22 cellular contexts compared by ENCODE assay signal in genomic region chr2:224569654-224570053, GRCh38. TPM values are rescaled to one million over a fixed set of nuclear protein-coding genes. Genes with fewer than 3 reads are reported as not detected.
DNase-seq lines count a peak whose midpoint lies in the region; ATAC-seq lines count a peak whose summit lies in the region.
"Had no signal": no experiment of that assay in that cellular context is flagged by ENCODE, and none has a peak within 500 bp of the region (broad histone marks: within the 10 kb centered on the region; RNA-seq: fewer than 3 reads in every experiment).

No MANE protein-coding gene starts in this region.

- no peak overlapping the region for H2BK5ac ChIP-seq in mesenchymal stem cell (ENCODE audit: low read depth, low read length, poor library complexity, severe bottlenecking)

- no peak overlapping the region for H2AFZ ChIP-seq in GM23248
- no peak overlapping the region for H2AFZ ChIP-seq in mesenchymal stem cell (ENCODE audit: low read depth, low read length)

- H3K36me3 Mint-ChIP-seq in stimulated activated effector memory CD8-positive, alpha-beta T cell treated with anti-CD3 and anti-CD28 coated beads, Interleukin-12 subunit alpha, Interleukin-12 subunit beta, amount 100 ng/mL, for 72 hours, result peaks cover 17% of the 10 kb centered on the region

- no peak overlapping the region for H4K91ac ChIP-seq in mesenchymal stem cell (ENCODE audit: low read length)

- H3K4me3 Mint-ChIP-seq in stimulated activated effector memory CD8-positive, alpha-beta T cell treated with anti-CD3 and anti-CD28 coated beads, Interleukin-12 subunit alpha, Interleukin-12 subunit beta, amount 100 ng/mL, for 72 hours, result peak overlapping the region; percentile 47

- DNase-seq in GM23248, result peak; percentile 17
- peak; percentile 38 for DNase-seq in astrocyte of the hippocampus (ENCODE audit: low read depth, low spot score)
- no peak for DNase-seq in mesenchymal stem cell
- no peak for DNase-seq in stimulated activated effector memory CD8-positive, alpha-beta T cell treated with anti-CD3 and anti-CD28 coated beads, Interleukin-12 subunit alpha, Interleukin-12 subunit beta, amount 100 ng/mL, for 72 hours (ENCODE audit: low spot score in 2 of 2)
- no peak for DNase-seq in NCI-H524 (lab: John Stamatoyannopoulos, UW)
- no peak for DNase-seq in SKM-1 treated with dmso at 0.1 percent for 144 hours (lab: John Stamatoyannopoulos, UW; ENCODE audit: unreplicated experiment)
- no peak for DNase-seq in stimulated activated CD4-positive, alpha-beta T cell treated with anti-CD3 and anti-CD28 coated beads, Interleukin-2, amount 100 ng/mL, for 48 hours
- DNase-seq: activated CD4-positive, alpha-beta memory T cell treated with anti-CD3 and anti-CD28 coated beads for 36 hours; esophagus squamous epithelium; MM.1S; NCI-H1417 treated with DMSO at 0.1 percent for 48 hours; NK-92 treated with Interleukin-12 subunit alpha and Interleukin-12 subunit beta, amount 100 ng/mL, for 24 hours; SHP77 treated with DMSO at 0.1 percent for 48 hours; stimulated activated CD4-positive, alpha-beta T cell treated with anti-CD3 and anti-CD28 coated beads, Interleukin-4, amount 100 ng/mL, for 4 hours; stimulated activated naive CD8-positive, alpha-beta T cell treated with anti-CD3 and anti-CD28 coated beads, Interleukin-15, Interleukin-2, amounts not matched to agents 100 U/mL and 50 U/mL, for 24 hours had no signal

- peak overlapping the region; percentile 59 for H3K9ac ChIP-seq in GM23248
- peak overlapping the region; percentile 80 for H3K9ac ChIP-seq in mesenchymal stem cell (ENCODE audit: low read length)

- H3K9me2 ChIP-seq in GM23248 (ENCODE audit: insufficient read depth), result no peaks in the 10 kb centered on the region

- no peak overlapping the region for H3K18ac ChIP-seq in mesenchymal stem cell (ENCODE audit: low read depth in 1 of 2, low read length in 2 of 2)

- H2BK12ac ChIP-seq in mesenchymal stem cell (ENCODE audit: low read length in 2 of 2), result no peak overlapping the region

- H3F3A ChIP-seq in GM23248 (ENCODE audit: insufficient read depth), result peaks cover 5% of the 10 kb centered on the region; the same call in 1 of the 2 replicates

- no peak overlapping the region for H3K4ac ChIP-seq in mesenchymal stem cell (ENCODE audit: low read depth in 1 of 2, low read length in 2 of 2)

- H3K27ac ChIP-seq in GM23248 (peak overlapping the region; percentile 51), mesenchymal stem cell (ENCODE audit: low read length, poor library complexity, severe bottlenecking) (no peak overlapping the region)
- H3K27ac ChIP-seq: breast epithelium, coronary artery, esophagus squamous epithelium, thoracic aorta, vagina had no signal

- no peaks in the 10 kb centered on the region for H3K27me3 ChIP-seq in GM23248 (replicated peaks; ENCODE audit: insufficient read depth)
- H3K27me3 ChIP-seq in mesenchymal stem cell (ENCODE audit: control insufficient read depth in 1 of 2, insufficient read depth in 1 of 2, low read length in 2 of 2), result no peaks in the 10 kb centered on the region
- H3K27me3 ChIP-seq: breast epithelium, esophagus squamous epithelium, vagina had no signal

- H3K36me3 ChIP-seq in GM23248 (ENCODE audit: low read depth), result peaks cover 8% of the 10 kb centered on the region; the same call in 1 of the 2 replicates
- H3K36me3 ChIP-seq in mesenchymal stem cell (ENCODE audit: control insufficient read depth in 1 of 2, insufficient read depth in 2 of 2, low read depth in 1 of 2, low read length in 2 of 2), result peaks cover 0 to 13% of the 10 kb centered on the region in 2 experiments
- H3K36me3 ChIP-seq: breast epithelium, thoracic aorta had no signal

- no peak overlapping the region for H2AK5ac ChIP-seq in mesenchymal stem cell (ENCODE audit: low read length, severe bottlenecking)

- H3K4me1 ChIP-seq in GM23248 (ENCODE audit: insufficient read depth) (peaks cover 38% of the 10 kb centered on the region), mesenchymal stem cell (ENCODE audit: control insufficient read depth, insufficient read depth, low read depth, low read length) (no peaks in the 10 kb centered on the region)

- peaks cover 4% of the 10 kb centered on the region for H3K9me3 Mint-ChIP-seq in stimulated activated effector memory CD8-positive, alpha-beta T cell treated with anti-CD3 and anti-CD28 coated beads, Interleukin-12 subunit alpha, Interleukin-12 subunit beta, amount 100 ng/mL, for 72 hours

- H3K4me2 ChIP-seq in GM23248 (ENCODE audit: unreplicated experiment) (peak overlapping the region; percentile 60), mesenchymal stem cell (ENCODE audit: low read length, poor library complexity, severe bottlenecking) (no peak overlapping the region)

- H2BK120ac ChIP-seq in mesenchymal stem cell (ENCODE audit: low read depth, low read length), result no peak overlapping the region

- in situ Hi-C loops in GM23248 (cut with MboI), result no loop called here

- no peaks in the 10 kb centered on the region for H3K79me1 ChIP-seq in mesenchymal stem cell (replicated peaks; ENCODE audit: low read length, poor library complexity, severe bottlenecking)

- H4K8ac ChIP-seq in mesenchymal stem cell (ENCODE audit: low read length), result no peak overlapping the region

- no peak overlapping the region for H3K23ac ChIP-seq in mesenchymal stem cell (ENCODE audit: low read length in 2 of 2)

- no peak overlapping the region for H2BK15ac ChIP-seq in mesenchymal stem cell (ENCODE audit: low read depth, poor library complexity, severe bottlenecking)

- peak overlapping the region; percentile 8; the same call in 1 of the 2 replicates for H3K4me3 ChIP-seq in GM23248
- H3K4me3 ChIP-seq in mesenchymal stem cell (ENCODE audit: insufficient read depth in 1 of 2, low read depth in 1 of 2, low read length in 2 of 2), result no peak overlapping the region
- H3K4me3 ChIP-seq: breast epithelium, coronary artery, esophagus squamous epithelium, K562, lung, thoracic aorta, vagina had no signal

- H4K20me1 ChIP-seq in GM23248 (ENCODE audit: insufficient read depth), result peaks cover 43% of the 10 kb centered on the region; the same call in 1 of the 2 replicates

- no peak overlapping the region for H3K14ac ChIP-seq in mesenchymal stem cell (ENCODE audit: low read length in 2 of 2)

- H3K4me1 Mint-ChIP-seq in stimulated activated effector memory CD8-positive, alpha-beta T cell treated with anti-CD3 and anti-CD28 coated beads, Interleukin-12 subunit alpha, Interleukin-12 subunit beta, amount 100 ng/mL, for 72 hours, result peaks cover 76% of the 10 kb centered on the region

- H3K27ac Mint-ChIP-seq in stimulated activated effector memory CD8-positive, alpha-beta T cell treated with anti-CD3 and anti-CD28 coated beads, Interleukin-12 subunit alpha, Interleukin-12 subunit beta, amount 100 ng/mL, for 72 hours, result no peak overlapping the region

- no peaks in the 10 kb centered on the region for H3K9me3 ChIP-seq in GM23248 (ENCODE audit: low read depth)
- H3K9me3 ChIP-seq in mesenchymal stem cell (ENCODE audit: control insufficient read depth, low read length), result peaks cover 12% of the 10 kb centered on the region
- H3K9me3 ChIP-seq: thoracic aorta, vagina had no signal

- H3K79me2 ChIP-seq in GM23248 (ENCODE audit: insufficient read depth), result peaks cover 100% of the 10 kb centered on the region

- ATAC-seq in stimulated activated effector memory CD8-positive, alpha-beta T cell treated with anti-CD3 and anti-CD28 coated beads, Interleukin-12 subunit alpha, Interleukin-12 subunit beta, amount 100 ng/mL, for 72 hours, result no peak
- ATAC-seq: K562; Panc1; stimulated activated naive CD8-positive, alpha-beta T cell treated with anti-CD3 and anti-CD28 coated beads, Interleukin-15, Interleukin-2, amounts not matched to agents 100 U/mL and 50 U/mL, for 24 hours had no signal

RNA-seq across cellular contexts. Expression of gene CUL3, which starts 15.5 kb away (rescaled TPM):
- total RNA-seq in GM23248 (2014; rRNA removed; shearing (Covaris generic)), result 34.0 and 47.8 TPM in 2 replicates
- 22.5 and 24.7 TPM in 2 replicates for polyA plus RNA-seq in GM23248 (2016; fragmentation: Nextera tagmentation; extraction: Ambion mirVana)
- polyA plus RNA-seq in mesenchymal stem cell (2013, experiment 1 of 2), result 66.2 TPM
- polyA plus RNA-seq in mesenchymal stem cell (2013, experiment 2 of 2), result 70.3 TPM

Comparison
In these comparisons a context has a peak if more than half of its experiments do, and no peak if none do; other contexts are left out.
1. DNase-seq: peak in GM23248 (single experiment) and astrocyte of the hippocampus (single experiment); none in mesenchymal stem cell (single experiment), stimulated activated effector memory CD8-positive, alpha-beta T cell treated with anti-CD3 and anti-CD28 coated beads, Interleukin-12 subunit alpha, Interleukin-12 subunit beta, amount 100 ng/mL, for 72 hours (0 of 2), NCI-H524 (0 of 2), SKM-1 treated with dmso at 0.1 percent for 144 hours (single experiment) and stimulated activated CD4-positive, alpha-beta T cell treated with anti-CD3 and anti-CD28 coated beads, Interleukin-2, amount 100 ng/mL, for 48 hours (0 of 2).